ENCODE assay signal across 2 cellular contexts in the genomic region with DNA sequence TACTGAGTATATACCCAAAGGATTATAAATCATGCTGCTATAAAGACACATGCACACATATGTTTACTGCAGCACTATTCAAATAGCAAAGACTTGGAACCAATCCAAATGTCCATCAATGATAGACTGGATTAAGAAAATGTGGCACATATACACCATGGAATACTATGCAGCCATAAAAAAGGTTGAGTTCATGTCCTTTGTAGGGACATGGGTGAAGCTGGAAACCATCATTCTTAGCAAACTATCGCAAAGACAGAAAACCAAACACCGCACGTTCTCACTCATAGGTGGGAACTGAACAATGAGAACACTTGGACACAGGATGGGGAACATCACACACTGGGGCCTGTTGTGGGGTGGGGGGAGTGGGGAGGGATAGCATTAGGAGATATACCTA.
DNase-seq lines count a peak whose midpoint lies in the region; ATAC-seq, FAIRE-seq and TF ChIP-seq lines count a peak whose summit lies in the region.
"Not testable (repeated sequence)": the region's sequence is repeated elsewhere in the genome, so short reads cannot be mapped to it uniquely, and the experiment has no call there.

No MANE protein-coding gene starts in this region.

- WGBS in K562 (ENCODE audit: insufficient coverage, low coverage, missing lambda C conversion rate), result 4% methylated on average over 3 of the region's 3 CpGs

- not testable (repeated sequence) for H2AFZ ChIP-seq in K562 (ENCODE audit: low read depth, low read length)

- H3K9me1 ChIP-seq in K562 (ENCODE audit: control insufficient read depth, insufficient read depth, low read length), result not testable (repeated sequence)

- not testable (repeated sequence) for H3K9me3 ChIP-seq in HEK293 (ENCODE audit: control insufficient read depth, insufficient read depth, low read depth, low read length); K562 (replicated peaks; ENCODE audit: control insufficient read depth, insufficient read depth, low read depth, low read length)

- BruUV-seq in K562 (replicated peaks; lab: Mats Ljungman, UMichigan), result not testable (repeated sequence)

- not testable (repeated sequence) for H3K4me3 ChIP-seq in HEK293 (ENCODE audit: low read depth, low read length); K562

- TF ChIP-seq POLR2A in K562 (conservative IDR thresholded peaks at IDR 0.05), result not testable (repeated sequence)

- in situ Hi-C loops in K562 (cut with MboI), result not testable (repeated sequence)

- H4K20me1 ChIP-seq in K562 (replicated peaks; ENCODE audit: control insufficient read depth, insufficient read depth, low read length), result not testable (repeated sequence)

- not testable (repeated sequence) for TF ChIP-seq CTCF in HEK293 (tag by site-specific recombination; IDR thresholded peaks at IDR 0.05); K562 (IDR thresholded peaks at IDR 0.05 in 2 of 3, conservative IDR thresholded peaks at IDR 0.05 in 1 of 3; ENCODE audit: insufficient read depth in 2 of 3, low read depth in 1 of 3, low read length in 3 of 3)

- TF ChIP-seq RAD21 in K562 (CRISPR knock-in tag; conservative IDR thresholded peaks at IDR 0.05 in 1 of 2, IDR thresholded peaks at IDR 0.05 in 1 of 2), result not testable (repeated sequence)

- not testable (repeated sequence) for H3K36me3 ChIP-seq in HEK293 (ENCODE audit: control insufficient read depth in 2 of 2, insufficient read depth in 1 of 2, low read length in 2 of 2); K562 (ENCODE audit: control insufficient read depth, insufficient read depth, low read length)

- H3K27ac ChIP-seq in HEK293 (ENCODE audit: extremely low read depth, low read depth, low read length); K562 (ENCODE audit: extremely low read depth, low read depth, low read length): not testable (repeated sequence)

- POLR2A ChIA-PET in HEK293 (lab: Yijun Ruan, JAX); K562 (lab: Yijun Ruan, JAX): not testable (repeated sequence)

- not testable (repeated sequence) for TF ChIP-seq EP300 in K562 (IDR thresholded peaks at IDR 0.05; ENCODE audit: low read length)

- not testable (repeated sequence) for H3K27me3 ChIP-seq in K562 (ENCODE audit: control insufficient read depth in 2 of 2, insufficient read depth in 2 of 2, low read length in 2 of 2)

- DNase-seq in K562 (ENCODE audit: extremely low read depth in 1 of 4, low spot score in 3 of 4), result not testable (repeated sequence)

- not testable (repeated sequence) for H3K4me2 ChIP-seq in K562 (ENCODE audit: insufficient read depth, low read length)

- not testable (repeated sequence) for H3K79me2 ChIP-seq in K562 (ENCODE audit: control insufficient read depth, insufficient read depth, low read length)

- not testable (repeated sequence) for H3K4me1 ChIP-seq in HEK293 (ENCODE audit: control insufficient read depth, insufficient read depth, low read length); K562 (replicated peaks in 1 of 2; ENCODE audit: control insufficient read depth in 2 of 2, insufficient read depth in 2 of 2, low read length in 2 of 2)

- not testable (repeated sequence) for ATAC-seq in K562

- H3K9ac ChIP-seq in K562 (ENCODE audit: insufficient read depth in 1 of 2, low read depth in 2 of 2, low read length in 2 of 2), result not testable (repeated sequence)

- not testable (repeated sequence) for FAIRE-seq in K562 (lab: Jason Lieb, UNC)

- CTCF ChIA-PET in HEK293 (lab: Yijun Ruan, JAX); K562 (lab: Yijun Ruan, JAX; ENCODE audit: low intra/inter-chr PET ratio): not testable (repeated sequence)

- intact Hi-C loops in K562 (cut with micrococcal nuclease), result not testable (repeated sequence)

TF ChIP-seq in HEK293, 187 proteins besides CTCF, POLR2A, EP300 and RAD21:
- TF ChIP-seq, protein P1, sequence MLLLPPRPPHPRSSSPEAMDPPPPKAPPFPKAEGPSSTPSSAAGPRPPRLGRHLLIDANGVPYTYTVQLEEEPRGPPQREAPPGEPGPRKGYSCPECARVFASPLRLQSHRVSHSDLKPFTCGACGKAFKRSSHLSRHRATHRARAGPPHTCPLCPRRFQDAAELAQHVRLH (tag by site-specific recombination; IDR thresholded peaks at IDR 0.05), result peak; percentile 82
- TF ChIP-seq ZNF146 (tag by site-specific recombination; IDR thresholded peaks at IDR 0.05), result peak; percentile 81

TF ChIP-seq in K562, 482 proteins besides CTCF, POLR2A, EP300 and RAD21:
- peak; percentile 11 for TF ChIP-seq ZNF146 (CRISPR knock-in tag; IDR thresholded peaks at IDR 0.05; ENCODE audit: unreplicated experiment)
